In genomic region chr4:155758500-155759371, GRCh38 we compare ENCODE assay signal across 8 cellular contexts. TPM values are rescaled to one million over a fixed set of nuclear protein-coding genes. Genes with fewer than 3 reads are reported as not detected.
A peak's percentile ranks its signal among the peaks of the same experiment; 100 is the strongest.
DNase-seq lines count a peak whose midpoint lies in the region; ATAC-seq and TF ChIP-seq lines count a peak whose summit lies in the region.

GUCY1B1 (plus strand) TSS chr4:155759021; CDS start chr4:155759141, 120 bp downstream.

- peak; percentile 58 for DNase-seq in ELR (ENCODE audit: low read depth)
- DNase-seq in KG1 (lab: John Stamatoyannopoulos, UW) = peak; percentile 3
- peak; percentile 95 for DNase-seq in WTC11 (ENCODE audit: low spot score)
- peak; percentile 26 for DNase-seq in central memory CD4-positive, alpha-beta T cell
- peak; percentile 99 for DNase-seq in iPS-NIHi7 (ENCODE audit: extremely low spot score)
- DNase-seq in DMS79 (lab: John Stamatoyannopoulos, UW) = no peak

- H3K36me3 Mint-ChIP-seq in WTC11 = no peaks in the 10 kb centered on the region

- H3K27ac ChIP-seq in skin epidermis = peak within 1 kb of the TSS in 20 of 21 experiments; percentile 9 to 86 (median 71)

- ATAC-seq in GM21717 (IDR thresholded peaks at IDR 0.05; ENCODE audit: unreplicated experiment) = peak; percentile 99
- peak; percentile 95 for ATAC-seq in WTC11

- H3K9me3 Mint-ChIP-seq in WTC11 = peaks cover 10% of the 10 kb centered on the region

- H3K4me3 ChIP-seq in skin epidermis = peak within 1 kb of the TSS; percentile 44 to 69 (median 54)

- peaks cover 23% of the 10 kb centered on the region for H3K27me3 Mint-ChIP-seq in WTC11 (ENCODE audit: low read depth)

- H3K4me1 Mint-ChIP-seq in WTC11 = peaks cover 23% of the 10 kb centered on the region

- POLR2A ChIA-PET in WTC11 (lab: Charles Lee) = interaction anchor here (0.6 kb wide), 1 partner anchor 134 kb away, joined by 3 read pairs; no protein-coding TSS in a partner anchor

- peak within 1 kb of the TSS; percentile 68 for H3K4me3 Mint-ChIP-seq in WTC11

- no peak for TF ChIP-seq CTCF in WTC11 (IDR thresholded peaks at IDR 0.05)

- CTCF ChIA-PET in WTC11 (lab: Charles Lee) = interaction anchor here (0.5 to 1.3 kb wide), 5 partner anchors 14 to 230 kb away, joined by 3 to 5 read pairs (median 3); no protein-coding TSS in a partner anchor

- no peak within 1 kb of the TSS for H3K27ac Mint-ChIP-seq in WTC11

TF ChIP-seq in WTC11, 78 proteins besides CTCF, POLR2A, EP300 and RAD21 (continues in another document):
- TF ChIP-seq SMAD4 (CRISPR knock-in tag; IDR thresholded peaks at IDR 0.05) = no peak
- TF ChIP-seq AFF4 (CRISPR knock-in tag; IDR thresholded peaks at IDR 0.05; ENCODE audit: borderline replicate concordance) = 0 out of 2 replicates have a peak, but pooled peaks have one; percentile 47
- no peak for TF ChIP-seq NR1H2 (CRISPR knock-in tag; IDR thresholded peaks at IDR 0.05)
- TF ChIP-seq RORB (CRISPR knock-in tag; IDR thresholded peaks at IDR 0.05) = no peak
- no peak for TF ChIP-seq ATF3 (CRISPR knock-in tag; conservative IDR thresholded peaks at IDR 0.05)
- no peak for TF ChIP-seq ELF4 (CRISPR knock-in tag; IDR thresholded peaks at IDR 0.05; ENCODE audit: low read depth)
- TF ChIP-seq FOXJ3 (CRISPR knock-in tag; IDR thresholded peaks at IDR 0.05; ENCODE audit: borderline replicate concordance) = no peak
- no peak for TF ChIP-seq NR3C1 (CRISPR knock-in tag; conservative IDR thresholded peaks at IDR 0.05; ENCODE audit: low read depth)
- no peak for TF ChIP-seq ZNF121 (CRISPR knock-in tag; IDR thresholded peaks at IDR 0.05)
- TF ChIP-seq GTF2I (CRISPR knock-in tag; conservative IDR thresholded peaks at IDR 0.05) = no peak
- TF ChIP-seq ZNF317 (CRISPR knock-in tag; IDR thresholded peaks at IDR 0.05; ENCODE audit: borderline replicate concordance, low read depth) = no peak
- no peak for TF ChIP-seq HMGA2 (CRISPR knock-in tag; IDR thresholded peaks at IDR 0.05)
- TF ChIP-seq ZBTB21 (CRISPR knock-in tag; IDR thresholded peaks at IDR 0.05; ENCODE audit: borderline replicate concordance) = no peak
- TF ChIP-seq E2F1 (CRISPR knock-in tag; IDR thresholded peaks at IDR 0.05) = peak; percentile 86; the same call in 1 of the 2 replicates
- peak; percentile 80 for TF ChIP-seq TEAD1 (CRISPR knock-in tag; IDR thresholded peaks at IDR 0.05)
- TF ChIP-seq AR (CRISPR knock-in tag; IDR thresholded peaks at IDR 0.05) = no peak
- no peak for TF ChIP-seq ZNF532 (CRISPR knock-in tag; IDR thresholded peaks at IDR 0.05; ENCODE audit: borderline replicate concordance)
- no peak for TF ChIP-seq SMAD3 (CRISPR knock-in tag; IDR thresholded peaks at IDR 0.05; ENCODE audit: borderline replicate concordance)

RNA-seq across cellular contexts. Expression of gene GUCY1B1, which starts in this region (rescaled TPM):
- total RNA-seq in WTC11 (2021) = 6.4 to 12.7 TPM (median 7.1 TPM) in 3 replicates
